In genomic region chr9:99998266-99998665, GRCh38 we compare ENCODE assay signal across 15 cellular contexts.
DNase-seq lines count a peak whose midpoint lies in the region; ATAC-seq and TF ChIP-seq lines count a peak whose summit lies in the region.
"Had no signal": no experiment of that assay in that cellular context is flagged by ENCODE, and none has a peak within 500 bp of the region (broad histone marks: within the 10 kb centered on the region; RNA-seq: fewer than 3 reads in every experiment).

No MANE protein-coding gene starts in this region.

- H3K4me1 ChIP-seq in gastroesophageal sphincter, result no peaks in the 10 kb centered on the region
- no peaks in the 10 kb centered on the region for H3K4me1 ChIP-seq in CD8-positive, alpha-beta T cell (ENCODE audit: insufficient read depth, low read length)
- H3K4me1 ChIP-seq: Caco-2 had no signal

- TF ChIP-seq POLR2A in gastroesophageal sphincter (IDR thresholded peaks at IDR 0.05), result no peak

- no peak overlapping the region for H3K27ac ChIP-seq in gastroesophageal sphincter
- no peak overlapping the region for H3K27ac ChIP-seq in CD8-positive, alpha-beta T cell (ENCODE audit: low read depth, low read length)

- intact Hi-C loops in CD8-positive, alpha-beta T cell (cut with DNase I, micrococcal nuclease), result no loop called here

- H3K36me3 Mint-ChIP-seq in WTC11, result peaks cover 15% of the 10 kb centered on the region
- peaks cover 56% of the 10 kb centered on the region for H3K36me3 Mint-ChIP-seq in progenitor cell of endocrine pancreas (ENCODE audit: insufficient read depth)
- H3K36me3 Mint-ChIP-seq in CD8-positive, alpha-beta T cell, result peaks cover 74% of the 10 kb centered on the region

- peak; percentile 44 for ATAC-seq in WTC11
- no peak for ATAC-seq in gastroesophageal sphincter
- ATAC-seq in CD8-positive, alpha-beta T cell, result no peak

- H3K27ac Mint-ChIP-seq in WTC11 (0 out of 2 replicates have a peak overlapping the region, but pooled peaks have one; percentile 19), progenitor cell of endocrine pancreas (peak overlapping the region; percentile 57)
- no peak overlapping the region for H3K27ac Mint-ChIP-seq in CD8-positive, alpha-beta T cell

- H3K36me3 ChIP-seq in gastroesophageal sphincter, result peaks cover 0 to 3% of the 10 kb centered on the region in 2 donors
- peaks cover 1% of the 10 kb centered on the region for H3K36me3 ChIP-seq in CD8-positive, alpha-beta T cell (ENCODE audit: insufficient read depth, low read length)

- TF ChIP-seq CTCF in WTC11 (IDR thresholded peaks at IDR 0.05), result no peak
- no peak for TF ChIP-seq CTCF in progenitor cell of endocrine pancreas (IDR thresholded peaks at IDR 0.05; ENCODE audit: unreplicated experiment)
- TF ChIP-seq CTCF in gastroesophageal sphincter (IDR thresholded peaks at IDR 0.05), result no peak
- TF ChIP-seq CTCF in CD8-positive, alpha-beta T cell (IDR thresholded peaks at IDR 0.05), result no peak

- CTCF ChIA-PET in WTC11 (lab: Charles Lee), result interaction anchor here (0.7 to 1.2 kb wide), 3 partner anchors 13 to 326 kb away, joined by 3 to 6 read pairs (median 5); no protein-coding TSS in a partner anchor
- CTCF ChIA-PET in CD8-positive, alpha-beta T cell (lab: Charles Lee), result interaction anchor here (1.4 kb wide), 1 partner anchor 13 kb away, joined by 3 read pairs; no protein-coding TSS in a partner anchor

- H3K4me1 Mint-ChIP-seq in WTC11 (peaks cover 9% of the 10 kb centered on the region; the same call in 1 of the 2 replicates), progenitor cell of endocrine pancreas (ENCODE audit: low read depth) (no peaks in the 10 kb centered on the region)
- no peaks in the 10 kb centered on the region for H3K4me1 Mint-ChIP-seq in CD8-positive, alpha-beta T cell (ENCODE audit: low read depth)
- H3K4me1 Mint-ChIP-seq: CD14-positive monocyte had no signal

- H3K4me3 ChIP-seq in gastroesophageal sphincter, result no peak overlapping the region
- H3K4me3 ChIP-seq in CD8-positive, alpha-beta T cell (ENCODE audit: low read depth, low read length), result no peak overlapping the region

- no peak for TF ChIP-seq EP300 in gastroesophageal sphincter (IDR thresholded peaks at IDR 0.05)

- H3K9me3 Mint-ChIP-seq in WTC11 (peaks cover 12% of the 10 kb centered on the region), progenitor cell of endocrine pancreas (ENCODE audit: low read depth) (peaks cover 27% of the 10 kb centered on the region)
- H3K9me3 Mint-ChIP-seq in CD8-positive, alpha-beta T cell, result peaks cover 14% of the 10 kb centered on the region

- H3K4me3 Mint-ChIP-seq in WTC11 (no peak overlapping the region), progenitor cell of endocrine pancreas (ENCODE audit: low read depth) (no peak overlapping the region)
- no peak overlapping the region for H3K4me3 Mint-ChIP-seq in CD8-positive, alpha-beta T cell
- H3K4me3 Mint-ChIP-seq: CD14-positive monocyte had no signal

- H3K27me3 ChIP-seq in gastroesophageal sphincter, result no peaks in the 10 kb centered on the region
- H3K27me3 ChIP-seq in CD8-positive, alpha-beta T cell (ENCODE audit: insufficient read depth, low read length), result no peaks in the 10 kb centered on the region

- WGBS in gastroesophageal sphincter (ENCODE audit: low coverage in 1 of 2), 2 donors, result 90 to 93% methylated on average over 22 of the region's 22 CpGs

- peaks cover 0 to 14% (median 0%) of the 10 kb centered on the region in 3 donors for H3K9me3 ChIP-seq in gastroesophageal sphincter
- no peaks in the 10 kb centered on the region for H3K9me3 ChIP-seq in CD8-positive, alpha-beta T cell (ENCODE audit: low read length)
- H3K9me3 ChIP-seq: Caco-2 had no signal

- DNase-seq in ELF-1 (ENCODE audit: low read depth, low spot score) (peak; percentile 22), WTC11 (ENCODE audit: low spot score) (peak; percentile 27), islet precursor cell (peak; percentile 75), progenitor cell of endocrine pancreas (ENCODE audit: low spot score, unreplicated experiment) (no peak), DMS 273 (lab: John Stamatoyannopoulos, UW; ENCODE audit: unreplicated experiment) (no peak)
- DNase-seq in CD8-positive, alpha-beta T cell, result no peak
- DNase-seq: Caco-2, DMS53, NCI-H1436, NCI-H2029, NCI-H2171 treated with DMSO at 0.1 percent for 48 hours, NCI-H446 treated with DMSO at 0.1 percent for 48 hours, RPMI8226 had no signal

- POLR2A ChIA-PET in WTC11 (lab: Charles Lee), result interaction anchor here (1.2 kb wide), 1 partner anchor 27 kb away, joined by 3 read pairs; no protein-coding TSS in a partner anchor
- POLR2A ChIA-PET in CD8-positive, alpha-beta T cell (lab: Charles Lee), result no interaction called here

- H3K27me3 Mint-ChIP-seq in WTC11 (ENCODE audit: low read depth) (no peaks in the 10 kb centered on the region), progenitor cell of endocrine pancreas (no peaks in the 10 kb centered on the region)
- no peaks in the 10 kb centered on the region for H3K27me3 Mint-ChIP-seq in CD8-positive, alpha-beta T cell (ENCODE audit: low read depth)

TF ChIP-seq in WTC11, 78 proteins besides CTCF, POLR2A, EP300 and RAD21:
- TF ChIP-seq ELF4 (CRISPR knock-in tag; IDR thresholded peaks at IDR 0.05; ENCODE audit: low read depth) (no peak), FOXP1 (CRISPR knock-in tag; IDR thresholded peaks at IDR 0.05; ENCODE audit: borderline replicate concordance) (no peak), PREB (CRISPR knock-in tag; IDR thresholded peaks at IDR 0.05; ENCODE audit: borderline replicate concordance) (no peak), MXD4 (CRISPR knock-in tag; IDR thresholded peaks at IDR 0.05; ENCODE audit: borderline replicate concordance) (no peak), ZSCAN18 (CRISPR knock-in tag; IDR thresholded peaks at IDR 0.05) (no peak), MYBL2 (CRISPR knock-in tag; IDR thresholded peaks at IDR 0.05) (no peak), IRF2 (CRISPR knock-in tag; IDR thresholded peaks at IDR 0.05; ENCODE audit: borderline replicate concordance, low read depth) (no peak), ZNF396 (CRISPR knock-in tag; IDR thresholded peaks at IDR 0.05; ENCODE audit: borderline replicate concordance) (no peak), CDX4 (CRISPR knock-in tag; IDR thresholded peaks at IDR 0.05; ENCODE audit: borderline replicate concordance) (no peak), RORB (CRISPR knock-in tag; IDR thresholded peaks at IDR 0.05) (no peak), ZBTB21 (CRISPR knock-in tag; IDR thresholded peaks at IDR 0.05; ENCODE audit: borderline replicate concordance) (no peak), SMAD4 (CRISPR knock-in tag; IDR thresholded peaks at IDR 0.05) (no peak), ZNF138 (CRISPR knock-in tag; conservative IDR thresholded peaks at IDR 0.05) (no peak), TP53 (CRISPR knock-in tag; IDR thresholded peaks at IDR 0.05) (no peak)
- TF ChIP-seq, protein P1, sequence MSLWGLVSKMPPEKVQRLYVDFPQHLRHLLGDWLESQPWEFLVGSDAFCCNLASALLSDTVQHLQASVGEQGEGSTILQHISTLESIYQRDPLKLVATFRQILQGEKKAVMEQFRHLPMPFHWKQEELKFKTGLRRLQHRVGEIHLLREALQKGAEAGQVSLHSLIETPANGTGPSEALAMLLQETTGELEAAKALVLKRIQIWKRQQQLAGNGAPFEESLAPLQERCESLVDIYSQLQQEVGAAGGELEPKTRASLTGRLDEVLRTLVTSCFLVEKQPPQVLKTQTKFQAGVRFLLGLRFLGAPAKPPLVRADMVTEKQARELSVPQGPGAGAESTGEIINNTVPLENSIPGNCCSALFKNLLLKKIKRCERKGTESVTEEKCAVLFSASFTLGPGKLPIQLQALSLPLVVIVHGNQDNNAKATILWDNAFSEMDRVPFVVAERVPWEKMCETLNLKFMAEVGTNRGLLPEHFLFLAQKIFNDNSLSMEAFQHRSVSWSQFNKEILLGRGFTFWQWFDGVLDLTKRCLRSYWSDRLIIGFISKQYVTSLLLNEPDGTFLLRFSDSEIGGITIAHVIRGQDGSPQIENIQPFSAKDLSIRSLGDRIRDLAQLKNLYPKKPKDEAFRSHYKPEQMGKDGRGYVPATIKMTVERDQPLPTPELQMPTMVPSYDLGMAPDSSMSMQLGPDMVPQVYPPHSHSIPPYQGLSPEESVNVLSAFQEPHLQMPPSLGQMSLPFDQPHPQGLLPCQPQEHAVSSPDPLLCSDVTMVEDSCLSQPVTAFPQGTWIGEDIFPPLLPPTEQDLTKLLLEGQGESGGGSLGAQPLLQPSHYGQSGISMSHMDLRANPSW (CRISPR knock-in tag; conservative IDR thresholded peaks at IDR 0.05; ENCODE audit: low read depth), result no peak
- TF ChIP-seq, protein P2, sequence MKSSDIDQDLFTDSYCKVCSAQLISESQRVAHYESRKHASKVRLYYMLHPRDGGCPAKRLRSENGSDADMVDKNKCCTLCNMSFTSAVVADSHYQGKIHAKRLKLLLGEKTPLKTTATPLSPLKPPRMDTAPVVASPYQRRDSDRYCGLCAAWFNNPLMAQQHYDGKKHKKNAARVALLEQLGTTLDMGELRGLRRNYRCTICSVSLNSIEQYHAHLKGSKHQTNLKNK (CRISPR knock-in tag; IDR thresholded peaks at IDR 0.05), result no peak

Comparison
In these comparisons a context has a peak if more than half of its experiments do, and no peak if none do; other contexts are left out.
1. DNase-seq: peak in ELF-1 (single experiment), WTC11 (single experiment) and islet precursor cell (single experiment); none in progenitor cell of endocrine pancreas (single experiment), DMS 273 (single experiment) and CD8-positive, alpha-beta T cell (0 of 7).